In the genomic region with DNA sequence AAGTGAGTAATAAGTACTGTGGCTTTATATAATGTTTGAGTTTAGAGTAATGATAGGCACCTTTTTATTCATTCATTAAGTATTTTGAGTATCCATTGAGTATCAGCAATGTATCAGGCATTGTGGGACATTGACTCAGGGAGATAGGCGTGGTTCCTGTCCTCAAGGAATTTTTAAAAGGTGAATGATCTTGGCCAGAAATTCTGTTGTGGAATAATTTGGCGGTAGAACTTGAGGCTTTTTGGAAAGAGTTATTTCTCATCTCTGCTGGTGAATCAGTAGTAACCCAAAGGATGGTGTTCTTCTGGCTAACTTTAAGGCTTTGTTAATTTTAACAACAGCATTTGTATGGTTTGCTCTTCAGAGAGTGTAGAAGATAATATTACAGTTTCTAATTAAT, we compare ENCODE assay signal across 8 cellular contexts. TPM values are rescaled to one million over a fixed set of nuclear protein-coding genes. Genes with fewer than 3 reads are reported as not detected.
DNase-seq lines count a peak whose midpoint lies in the region; ATAC-seq, FAIRE-seq and TF ChIP-seq lines count a peak whose summit lies in the region.

No MANE protein-coding gene starts in this region.

- peaks cover 40% of the 10 kb centered on the region for H4K20me1 ChIP-seq in MM.1S (ENCODE audit: insufficient read depth, low read length)

- POLR2A ChIA-PET in Caco-2 (lab: Charles Lee) (interaction anchor here (0.8 to 1.2 kb wide), 2 partner anchors 48 to 78 kb away, joined by 3 to 5 read pairs; a partner anchor contains a TSS), HEK293T (lab: Yijun Ruan, JAX) (interaction anchor here (2.0 kb wide), 1 partner anchor 48 kb away, joined by 10 read pairs; no protein-coding TSS in a partner anchor)

- TF ChIP-seq CTCF in Caco-2 (IDR thresholded peaks at IDR 0.05; ENCODE audit: insufficient read depth in 1 of 2, low read depth in 1 of 2, low read length in 1 of 2, severe bottlenecking in 1 of 2, unreplicated experiment in 1 of 2), result no peak
- TF ChIP-seq CTCF in MM.1S (IDR thresholded peaks at IDR 0.05; ENCODE audit: low read length), result no peak
- TF ChIP-seq CTCF in dorsolateral prefrontal cortex (IDR thresholded peaks at IDR 0.05 in 54 of 56, conservative IDR thresholded peaks at IDR 0.05 in 2 of 56; ENCODE audit: low read depth in 1 of 56, partially characterized antibody in 56 of 56), result no peak
- no peak for TF ChIP-seq CTCF in pancreas (IDR thresholded peaks at IDR 0.05)

- no peaks in the 10 kb centered on the region for H3K9me3 ChIP-seq in Caco-2
- H3K9me3 ChIP-seq in MM.1S (replicated peaks; ENCODE audit: insufficient read depth, low read length), result no peaks in the 10 kb centered on the region
- H3K9me3 ChIP-seq in pancreas, result no peaks in the 10 kb centered on the region

- H3K4me1 Mint-ChIP-seq in Caco-2 (ENCODE audit: low read depth, unreplicated experiment), result peaks cover 13% of the 10 kb centered on the region

- no peaks in the 10 kb centered on the region for H3K9me3 Mint-ChIP-seq in Caco-2 (ENCODE audit: unreplicated experiment)

- H3K27me3 Mint-ChIP-seq in Caco-2 (ENCODE audit: insufficient read depth, unreplicated experiment), result no peaks in the 10 kb centered on the region

- no peak for DNase-seq in Caco-2
- DNase-seq in MM.1S, result no peak
- no peak for DNase-seq in dorsolateral prefrontal cortex
- DNase-seq in pancreas, result no peak
- no peak for DNase-seq in HEK293T (ENCODE audit: extremely low spot score)
- DNase-seq in epidermal melanocyte (ENCODE audit: insufficient read length, low spot score), result no peak

- H3K36me3 ChIP-seq in Caco-2 (ENCODE audit: control insufficient read depth, insufficient read depth, low read length) (no peaks in the 10 kb centered on the region), MM.1S (replicated peaks; ENCODE audit: insufficient read depth, low read length) (no peaks in the 10 kb centered on the region), pancreas (no peaks in the 10 kb centered on the region)

- no peak overlapping the region for H2AFZ ChIP-seq in MM.1S (ENCODE audit: low read length)

- no peaks in the 10 kb centered on the region for H3K9me2 ChIP-seq in MM.1S (replicated peaks; ENCODE audit: insufficient read depth, low read length)

- FAIRE-seq in pancreas (lab: Jason Lieb, UNC), result no peak

- 0 out of 2 replicates have a peak overlapping the region, but pooled peaks have one; percentile 96 for H3K9ac ChIP-seq in MM.1S (ENCODE audit: low read length)

- H3K79me2 ChIP-seq in MM.1S (ENCODE audit: low read length), result peaks cover 71% of the 10 kb centered on the region

- no TSS peak for BruUV-seq in Caco-2 (replicated peaks; lab: Mats Ljungman, UMichigan)

- H3K4me3 ChIP-seq in Caco-2 (ENCODE audit: low read depth, low read length), result no peak overlapping the region
- H3K4me3 ChIP-seq in MM.1S (ENCODE audit: low read length), result peak overlapping the region; percentile 99
- H3K4me3 ChIP-seq in dorsolateral prefrontal cortex, result peak overlapping the region in 54 of 59 donors; percentile 71 to 100 (median 97)
- H3K4me3 ChIP-seq in pancreas, result peak overlapping the region in 3 of 4 donors; percentile 84 to 100 (median 95)

- intact Hi-C loops in Caco-2 (cut with micrococcal nuclease; ENCODE audit: unreplicated experiment) (loop anchor here (10.0 kb wide), 1 partner anchor 67 kb away; no protein-coding TSS in a partner anchor), dorsolateral prefrontal cortex (cut with DNase I) (loop anchor here (2.0 to 10.0 kb wide), 6 partner anchors 46 to 111 kb away; no protein-coding TSS in a partner anchor), pancreas (cut with DNase I) (no loop called here)

- H3K36me3 Mint-ChIP-seq in Caco-2 (ENCODE audit: insufficient read depth, unreplicated experiment), result peaks cover 27% of the 10 kb centered on the region

- peak overlapping the region; percentile 92 for H3K4me2 ChIP-seq in MM.1S (ENCODE audit: low read depth, low read length)

- no peak overlapping the region for H3K27ac ChIP-seq in MM.1S (ENCODE audit: low read length)
- peak overlapping the region in 2 of 59 donors; percentile 91 to 97 for H3K27ac ChIP-seq in dorsolateral prefrontal cortex
- no peak overlapping the region for H3K27ac ChIP-seq in pancreas

- H3K27me3 ChIP-seq in Caco-2 (replicated peaks; ENCODE audit: control insufficient read depth, insufficient read depth, low read length) (no peaks in the 10 kb centered on the region), MM.1S (replicated peaks; ENCODE audit: insufficient read depth, low read length) (no peaks in the 10 kb centered on the region), dorsolateral prefrontal cortex (no peaks in the 10 kb centered on the region), pancreas (no peaks in the 10 kb centered on the region)

- CTCF ChIA-PET in Caco-2 (lab: Charles Lee), result no interaction called here
- CTCF ChIA-PET in HEK293T (lab: Yijun Ruan, JAX), result no interaction called here

- WGBS in pancreas, 2 donors, result 42 to 66% methylated on average over 2 of the region's 2 CpGs

- H3K4me1 ChIP-seq in Caco-2 (peaks cover 20% of the 10 kb centered on the region), MM.1S (ENCODE audit: low read length) (peaks cover 14% of the 10 kb centered on the region), pancreas (peaks cover 11 to 19% (median 13%) of the 10 kb centered on the region in 3 donors)

- ATAC-seq in pancreas (no peak), GM18858 (IDR thresholded peaks at IDR 0.05; ENCODE audit: unreplicated experiment) (no peak), GM18517 (IDR thresholded peaks at IDR 0.05; ENCODE audit: unreplicated experiment) (no peak)

- H3K27ac Mint-ChIP-seq in Caco-2 (ENCODE audit: unreplicated experiment), result peak overlapping the region; percentile 96

- peak overlapping the region; percentile 91 for H3K4me3 Mint-ChIP-seq in Caco-2 (ENCODE audit: unreplicated experiment)

- no peaks in the 10 kb centered on the region for H3F3A ChIP-seq in MM.1S (ENCODE audit: insufficient read depth, low read length)

TF ChIP-seq in HEK293T, 16 proteins besides CTCF, POLR2A, EP300 and RAD21:
- no peak for TF ChIP-seq FOXM1 (IDR thresholded peaks at IDR 0.05; ENCODE audit: borderline replicate concordance)
- TF ChIP-seq ZNF384 (IDR thresholded peaks at IDR 0.05), result no peak

RNA-seq across cellular contexts. Expression of a gene that starts 2.0 kb away (rescaled TPM):
- total RNA-seq in Caco-2 (2022) (262 and 284 TPM in 2 replicates), dorsolateral prefrontal cortex (100 to 1,000 TPM; 221 to 378 (median 299) TPM), pancreas (100 to 1,000 TPM in 1 of 6 donors, 10 to 100 TPM in 5; 55.4 to 112 (median 70.7) TPM)
- 10 to 100 TPM; 43.6 to 72.0 TPM for polyA plus RNA-seq in pancreas

Comparison
In these comparisons a context has a peak if more than half of its experiments do, and no peak if none do; other contexts are left out.
1. intact Hi-C loops: an anchor here in Caco-2 (10.0 kb wide) and dorsolateral prefrontal cortex (2.0 to 10.0 kb wide); none called in pancreas.